Comparison of ENCODE assay signal across 11 cellular contexts in genomic region chr10:103184615-103185014, GRCh38. TPM values are rescaled to one million over a fixed set of nuclear protein-coding genes. Genes with fewer than 3 reads are reported as not detected.
DNase-seq lines count a peak whose midpoint lies in the region; ATAC-seq, FAIRE-seq and TF ChIP-seq lines count a peak whose summit lies in the region.
"Had no signal": no experiment of that assay in that cellular context is flagged by ENCODE, and none has a peak within 500 bp of the region (broad histone marks: within the 10 kb centered on the region; RNA-seq: fewer than 3 reads in every experiment).

No MANE protein-coding gene starts in this region.

- SMC1A ChIA-PET in GM12878 (lab: Charles Lee; ENCODE audit: uncharacterized antibody, unreplicated experiment), result interaction anchor here (1.1 to 1.7 kb wide), 4 partner anchors 26 to 80 kb away, joined by 3 to 7 read pairs (median 4); no protein-coding TSS in a partner anchor

- no peak for FAIRE-seq in GM12878 (lab: Jason Lieb, UNC)

- WGBS in GM12878 (ENCODE audit: insufficient coverage, insufficient replicate concordance, low lambda C conversion rate, missing lambda C conversion rate), result 67% methylated on average over 3 of the region's 3 CpGs
- WGBS in suprapubic skin, result 21% methylated on average over 3 of the region's 3 CpGs
- WGBS in neuronal stem cell (ENCODE audit: extremely low coverage in 2 of 2, insufficient read length in 2 of 2, insufficient replicate concordance in 1 of 2), 2 donors, result no CpG with 5 or more reads among the region's 3 CpGs

- no peak overlapping the region for H2AFZ ChIP-seq in GM12878 (ENCODE audit: control insufficient read depth, low read depth, low read length)
- no peak overlapping the region for H2AFZ ChIP-seq in neuronal stem cell (ENCODE audit: low read length)

- no peak overlapping the region for H2BK12ac ChIP-seq in neuronal stem cell (ENCODE audit: low read length)

- H4K8ac ChIP-seq in neuronal stem cell (ENCODE audit: low read depth, low read length), result no peak overlapping the region

- no TSS peak for BruUV-seq in GM12878 (replicated peaks; lab: Mats Ljungman, UMichigan)

- H2AK5ac ChIP-seq in neuronal stem cell (ENCODE audit: low read depth, low read length), result no peak overlapping the region

- TF ChIP-seq POLR2A in GM12878 (IDR thresholded peaks at IDR 0.05; ENCODE audit: low read depth, low read length) (no peak), suprapubic skin (IDR thresholded peaks at IDR 0.05) (no peak), uterus (IDR thresholded peaks at IDR 0.05) (no peak)

- H3K9ac ChIP-seq in GM12878 (ENCODE audit: control insufficient read depth, insufficient read depth, low read length), result no peak overlapping the region; the same call in 1 of the 2 replicates
- H3K9ac ChIP-seq in neuronal stem cell (ENCODE audit: low read depth, low read length, poor library complexity), result no peak overlapping the region

- H2BK15ac ChIP-seq in neuronal stem cell (ENCODE audit: low read length), result no peak overlapping the region

- H3K79me1 ChIP-seq in neuronal stem cell (ENCODE audit: low read depth, low read length), result no peaks in the 10 kb centered on the region

- H3K27me3 ChIP-seq in GM12878 (replicated peaks in 1 of 2; ENCODE audit: control insufficient read depth in 2 of 2, insufficient read depth in 2 of 2, low read length in 1 of 2) (no peaks in the 10 kb centered on the region), layer of hippocampus (ENCODE audit: control insufficient read depth, insufficient read depth, low read length) (no peaks in the 10 kb centered on the region), suprapubic skin (no peaks in the 10 kb centered on the region), neuronal stem cell (ENCODE audit: control insufficient read depth in 3 of 3, insufficient read depth in 3 of 3, low read depth in 1 of 3, low read length in 3 of 3) (no peaks in the 10 kb centered on the region), uterus (no peaks in the 10 kb centered on the region)

- H3K14ac ChIP-seq in neuronal stem cell (ENCODE audit: low read length), result no peak overlapping the region

- in situ Hi-C loops in GM12878 (cut with MboI), result no loop called here

- no peaks in the 10 kb centered on the region for H4K20me1 ChIP-seq in GM12878 (ENCODE audit: control insufficient read depth, insufficient read depth)

- H3K4me1 ChIP-seq in GM12878 (ENCODE audit: control insufficient read depth, insufficient read depth, low read length) (peaks cover 14% of the 10 kb centered on the region), suprapubic skin (peaks cover 72% of the 10 kb centered on the region), neuronal stem cell (ENCODE audit: control insufficient read depth in 2 of 2, insufficient read depth in 1 of 2, low read depth in 1 of 2, low read length in 2 of 2) (peaks cover 2 to 3% of the 10 kb centered on the region in 2 donors), uterus (no peaks in the 10 kb centered on the region)

- TF ChIP-seq CTCF in GM12878 (IDR thresholded peaks at IDR 0.05 in 2 of 3, conservative IDR thresholded peaks at IDR 0.05 in 1 of 3; ENCODE audit: control insufficient read depth in 2 of 3, extremely low read depth in 1 of 3, insufficient read depth in 1 of 3, low read depth in 3 of 3, low read length in 3 of 3), result no peak
- TF ChIP-seq CTCF in suprapubic skin (IDR thresholded peaks at IDR 0.05), result no peak
- TF ChIP-seq CTCF in uterus (IDR thresholded peaks at IDR 0.05), result no peak

- TF ChIP-seq RAD21 in GM12878 (IDR thresholded peaks at IDR 0.05; ENCODE audit: insufficient read depth, low read depth, low read length), result no peak

- CTCF ChIA-PET in GM12878 (lab: Yijun Ruan, JAX), result interaction anchor here (0.6 to 4.0 kb wide), 2 partner anchors 8 to 31 kb away, joined by 3 to 25 read pairs; partner anchors contain the start of gene NT5C2

- RAD21 ChIA-PET in GM12878 (lab: Charles Lee; ENCODE audit: unreplicated experiment), result interaction anchor here (1.2 to 4.8 kb wide), 3 partner anchors 8 to 266 kb away, joined by 3 to 29 read pairs (median 4); partner anchors contain the start of genes CNNM2 and NT5C2

- H4K91ac ChIP-seq in neuronal stem cell (ENCODE audit: low read depth, low read length, poor library complexity), result no peak overlapping the region

- no peak overlapping the region for H2BK120ac ChIP-seq in neuronal stem cell (ENCODE audit: low read depth, low read length)

- POLR2A ChIA-PET in GM12878 (lab: Charles Lee), result interaction anchor here (0.5 to 1.0 kb wide), 3 partner anchors 9 to 55 kb away, joined by 3 to 7 read pairs (median 3); no protein-coding TSS in a partner anchor

- DNase-seq in GM12878 (ENCODE audit: low read depth, low spot score) (no peak), suprapubic skin (ENCODE audit: low spot score in 2 of 2) (no peak), neuronal stem cell (ENCODE audit: low spot score) (no peak), NCI-H446 (lab: John Stamatoyannopoulos, UW) (no peak), uterus (no peak)
- no peak for DNase-seq in activated effector memory CD4-positive, alpha-beta T cell treated with Interleukin-2 at 50 U/mL for 16 hours
- DNase-seq: cerebellar nuclear complex; NCI-H345; stimulated activated naive CD8-positive, alpha-beta T cell treated with anti-CD3 and anti-CD28 coated beads, Interleukin-15, amount 100 ng/mL, for 72 hours had no signal

- peaks cover 21% of the 10 kb centered on the region for H3K36me3 ChIP-seq in KOPT-K1 (ENCODE audit: insufficient read depth, low read length)
- peaks cover 0 to 4% of the 10 kb centered on the region in 2 experiments; a peak in 1 of 4 replicates for H3K36me3 ChIP-seq in GM12878 (ENCODE audit: control insufficient read depth in 2 of 2, insufficient read depth in 2 of 2, low read length in 1 of 2)
- peaks cover 12% of the 10 kb centered on the region for H3K36me3 ChIP-seq in suprapubic skin
- peaks cover 4 to 44% of the 10 kb centered on the region in 2 donors for H3K36me3 ChIP-seq in neuronal stem cell (replicated peaks in 1 of 2; ENCODE audit: control insufficient read depth in 2 of 2, insufficient read depth in 2 of 2, low read length in 2 of 2)
- H3K36me3 ChIP-seq in uterus, result no peaks in the 10 kb centered on the region

- H3K9me3 ChIP-seq in KOPT-K1 (ENCODE audit: insufficient read depth, low read length, poor library complexity, severe bottlenecking), result no peaks in the 10 kb centered on the region
- no peaks in the 10 kb centered on the region for H3K9me3 ChIP-seq in GM12878 (replicated peaks; ENCODE audit: control insufficient read depth, insufficient read depth, low read length)
- H3K9me3 ChIP-seq in suprapubic skin, result no peaks in the 10 kb centered on the region
- H3K9me3 ChIP-seq in neuronal stem cell (replicated peaks in 1 of 2; ENCODE audit: control insufficient read depth in 2 of 2, insufficient read depth in 1 of 2, low read depth in 1 of 2, low read length in 2 of 2), result no peaks in the 10 kb centered on the region
- H3K9me3 ChIP-seq in uterus, result no peaks in the 10 kb centered on the region

- no peak for ATAC-seq in GM12878
- ATAC-seq: stimulated activated naive CD8-positive, alpha-beta T cell treated with anti-CD3 and anti-CD28 coated beads, Interleukin-15, amount 100 ng/mL, for 72 hours had no signal

- intact Hi-C loops in GM12878 (cut with micrococcal nuclease; ENCODE audit: unreplicated experiment), result loop anchor here (2.0 kb wide), 1 partner anchor 74 kb away; no protein-coding TSS in a partner anchor
- intact Hi-C loops in uterus (cut with DNase I; ENCODE audit: low total_unique reads), result no loop called here

- H3K4me2 ChIP-seq in GM12878 (ENCODE audit: control insufficient read depth, insufficient read depth) (peak overlapping the region; percentile 51), neuronal stem cell (ENCODE audit: insufficient read depth, low read length, poor library complexity, severe bottlenecking) (no peak overlapping the region)

- H3K79me2 ChIP-seq in GM12878 (ENCODE audit: control insufficient read depth, insufficient read depth, low read length), result peaks cover 89% of the 10 kb centered on the region

- H3K18ac ChIP-seq in neuronal stem cell (ENCODE audit: low read length), result no peak overlapping the region

- H3K27ac ChIP-seq in KOPT-K1 (ENCODE audit: low read depth, low read length, poor library complexity, severe bottlenecking) (peak overlapping the region; percentile 8), GM12878 (ENCODE audit: control insufficient read depth, insufficient read depth) (peak overlapping the region; percentile 3; the same call in 1 of the 2 replicates), layer of hippocampus (ENCODE audit: low read depth, low read length) (peak overlapping the region; percentile 49), suprapubic skin (peak overlapping the region; percentile 72), neuronal stem cell (replicated peaks; ENCODE audit: low read length) (no peak overlapping the region), uterus (no peak overlapping the region)

- no peak overlapping the region for H3K23ac ChIP-seq in neuronal stem cell (ENCODE audit: low read depth, low read length, poor library complexity)

- no peak for TF ChIP-seq EP300 in GM12878 (IDR thresholded peaks at IDR 0.05; ENCODE audit: borderline replicate concordance in 1 of 2, control insufficient read depth in 1 of 2, low read depth in 2 of 2, low read length in 2 of 2)
- TF ChIP-seq EP300 in suprapubic skin (IDR thresholded peaks at IDR 0.05), result no peak

- H3K4me3 ChIP-seq in GM12878 (peak overlapping the region; percentile 22; the same call in 1 of the 2 replicates), suprapubic skin (no peak overlapping the region), neuronal stem cell (ENCODE audit: low read length in 2 of 2) (no peak overlapping the region), uterus (no peak overlapping the region)

- H2BK5ac ChIP-seq in neuronal stem cell (ENCODE audit: low read length), result no peak overlapping the region

- no peak overlapping the region for H3K4ac ChIP-seq in neuronal stem cell (ENCODE audit: low read length)

RNA-seq across cellular contexts. Expression of gene NT5C2, which starts 8.5 kb away (rescaled TPM):
- 157 and 185 TPM in 2 replicates for total RNA-seq in GM12878 (2013; cell fraction: nucleolus; rRNA removed)
- total RNA-seq in GM12878 (2014; rRNA removed), result 54.4 and 64.7 TPM in 2 replicates
- 45.7 and 49.0 TPM in 2 replicates for total RNA-seq in GM12878 (2014; rRNA removed; fragmentation: Illumina TruSeq; extraction: Trizol)
- total RNA-seq in GM12878 (2021), result 43.2 and 48.5 TPM in 2 replicates
- polyA plus RNA-seq in GM12878 (2011; ENCODE audit: low read depth), result 23.2 TPM
- polyA plus RNA-seq in GM12878 (2011; rRNA removed), result 70.1 and 94.8 TPM in 2 replicates
- polyA plus RNA-seq in GM12878 (2011; cell fraction: cytosol; rRNA removed), result 33.0 and 40.1 TPM in 2 replicates
- 70.9 and 82.5 TPM in 2 replicates for polyA plus RNA-seq in GM12878 (2011; cell fraction: nucleus; rRNA removed)
- 32.3 and 38.2 TPM in 2 replicates for polyA plus RNA-seq in GM12878 (2012)
- 66.8 and 78.2 TPM in 2 replicates for polyA plus RNA-seq in GM12878 (2014; fragmentation: Illumina TruSeq; extraction: Trizol)
- polyA plus RNA-seq in GM12878 (2014; fragmentation: Nextera tagmentation; extraction: Ambion mirVana), result 10 to 100 TPM; 15.8 to 22.3 TPM
- 50.5 and 57.5 TPM in 2 replicates for polyA plus RNA-seq in GM12878 (2014; rRNA removed)
- 10 to 100 TPM; 61.4 to 68.4 TPM for polyA plus RNA-seq in GM12878 (2016; fragmentation: Nextera tagmentation; extraction: Ambion mirVana)
- polyA minus RNA-seq in GM12878 (2011; rRNA and poly(A)+ RNA removed), result 44.7 and 45.5 TPM in 2 replicates
- polyA minus RNA-seq in GM12878 (2011; cell fraction: cytosol; rRNA and poly(A)+ RNA removed), result 18.2 and 18.7 TPM in 2 replicates
- 35.0 and 39.2 TPM in 2 replicates for polyA minus RNA-seq in GM12878 (2011; cell fraction: nucleus; rRNA and poly(A)+ RNA removed)
- total RNA-seq in suprapubic skin, result 10 to 100 TPM; 28.4 to 51.5 (median 33.2) TPM
- 62.7 TPM for polyA plus RNA-seq in neuronal stem cell (2013, experiment 1 of 2)
- polyA plus RNA-seq in neuronal stem cell (2013, experiment 2 of 2), result 62.3 TPM
- total RNA-seq in uterus, result 100 to 1,000 TPM in 2 of 4 donors, 10 to 100 TPM in 2; 12.3 to 134 (median 99.4) TPM

Comparison
In these comparisons a context has a peak if more than half of its experiments do, and no peak if none do; other contexts are left out.
1. H3K27ac ChIP-seq: peak in KOPT-K1 (single experiment), GM12878 (single experiment), layer of hippocampus (single experiment) and suprapubic skin (single experiment); none in neuronal stem cell (single experiment) and uterus (0 of 2).